Comparison of ENCODE assay signal across 8 cellular contexts in genomic region chr11:118401880-118402590, GRCh38. TPM values are rescaled to one million over a fixed set of nuclear protein-coding genes. Genes with fewer than 3 reads are reported as not detected.
DNase-seq lines count a peak whose midpoint lies in the region; ATAC-seq and TF ChIP-seq lines count a peak whose summit lies in the region.

No MANE protein-coding gene starts in this region.

- DNase-seq in IMR-90 (peak; percentile 92), ascending aorta (ENCODE audit: low spot score in 2 of 2) (no peak), NCI-H187 (lab: John Stamatoyannopoulos, UW) (no peak)
- DNase-seq in stimulated activated CD8-positive, alpha-beta memory T cell treated with anti-CD3 and anti-CD28 coated beads, Interleukin-4, amount 100 ng/mL, for 48 hours = no peak

- H3K4me1 ChIP-seq in IMR-90 (ENCODE audit: control insufficient read depth, insufficient read depth, low read length) (peaks cover 5% of the 10 kb centered on the region), ascending aorta (peaks cover 8 to 20% of the 10 kb centered on the region in 2 donors), iPS-18a (ENCODE audit: control insufficient read depth, low read depth, low read length) (no peaks in the 10 kb centered on the region)

- peaks cover 8% of the 10 kb centered on the region for H3K36me3 ChIP-seq in IMR-90 (ENCODE audit: control insufficient read depth, insufficient read depth, low read length)
- H3K36me3 ChIP-seq in ascending aorta = peaks cover 8 to 15% of the 10 kb centered on the region in 2 donors
- peaks cover 30% of the 10 kb centered on the region for H3K36me3 ChIP-seq in iPS-18a (ENCODE audit: control insufficient read depth, low read depth, low read length)

- no peak overlapping the region for H2BK20ac ChIP-seq in IMR-90 (ENCODE audit: low read depth, low read length)

- peak overlapping the region; percentile 29 for H3K4ac ChIP-seq in IMR-90 (ENCODE audit: low read depth, low read length)

- ATAC-seq in IMR-90 (ENCODE audit: low read depth) (peak; percentile 55), GM19324 (IDR thresholded peaks at IDR 0.05; ENCODE audit: low FRiP score, unreplicated experiment) (no peak)
- ATAC-seq in stimulated activated memory B cell treated with anti-CD40 and anti-IgM and Interleukin-4, amounts not matched to agents 10 μg/mL and 1 μg/mL and 100 μg/mL, for 72 hours = no peak

- in situ Hi-C loops in IMR-90 (cut with MboI; ENCODE audit: low sequenced_read_pairs) = no loop called here

- dilution Hi-C loops in IMR-90 (cut with HindIII; ENCODE audit: low sequenced_read_pairs, unreplicated experiment) = no loop called here

- TSS peak; percentile 11 for BruUV-seq in IMR-90 (replicated peaks; lab: Mats Ljungman, UMichigan)

- peak overlapping the region; percentile 58 for H2AK5ac ChIP-seq in IMR-90 (ENCODE audit: low read depth, low read length)

- TF ChIP-seq CTCF in GM12875 (IDR thresholded peaks at IDR 0.05; ENCODE audit: borderline replicate concordance, insufficient read depth, low read depth, low read length) = no peak
- TF ChIP-seq CTCF in IMR-90 (conservative IDR thresholded peaks at IDR 0.05; ENCODE audit: low read depth, low read length) = no peak
- TF ChIP-seq CTCF in ascending aorta (IDR thresholded peaks at IDR 0.05) = no peak

- peaks cover 5% of the 10 kb centered on the region; the same call in 1 of the 2 replicates for H3K9me1 ChIP-seq in IMR-90 (ENCODE audit: insufficient read depth, low read length)

- H3K79me1 ChIP-seq in IMR-90 (ENCODE audit: low read depth in 1 of 2, low read length in 2 of 2) = peaks cover 9 to 32% of the 10 kb centered on the region in 2 experiments

- WGBS in IMR-90 (ENCODE audit: extremely low coverage in 2 of 2, insufficient read length in 1 of 2), 2 experiments = 0% methylated on average over 3 of the region's 22 CpGs; no CpG with 5 or more reads in 1 of the 2 experiments

- peak overlapping the region; percentile 89 for H3K4me2 ChIP-seq in IMR-90 (ENCODE audit: low read depth, low read length)

- CTCF ChIA-PET in IMR-90 (lab: Yijun Ruan, JAX) = interaction anchor here (0.6 to 0.8 kb wide), 2 partner anchors 18 to 987 kb away, joined by 3 to 5 read pairs; no protein-coding TSS in a partner anchor

- H3K14ac ChIP-seq in IMR-90 (replicated peaks; ENCODE audit: low read depth, low read length) = peak overlapping the region; percentile 33

- H3K9me3 ChIP-seq in IMR-90 (ENCODE audit: control insufficient read depth, insufficient read depth, low read length) (no peaks in the 10 kb centered on the region), ascending aorta (no peaks in the 10 kb centered on the region), iPS-18a (ENCODE audit: control insufficient read depth, low read depth, low read length) (no peaks in the 10 kb centered on the region)

- H3K4me3 Mint-ChIP-seq in stimulated activated memory B cell treated with anti-CD40 and anti-IgM and Interleukin-4, amounts not matched to agents 10 μg/mL and 1 μg/mL and 100 μg/mL, for 72 hours = peak overlapping the region; percentile 90

- H3K4me1 Mint-ChIP-seq in stimulated activated memory B cell treated with anti-CD40 and anti-IgM and Interleukin-4, amounts not matched to agents 10 μg/mL and 1 μg/mL and 100 μg/mL, for 72 hours = peaks cover 62% of the 10 kb centered on the region

- H2AK9ac ChIP-seq in IMR-90 (replicated peaks; ENCODE audit: low read depth, low read length, poor library complexity) = peak overlapping the region; percentile 11

- no peaks in the 10 kb centered on the region for H3K27me3 ChIP-seq in IMR-90 (ENCODE audit: control insufficient read depth, insufficient read depth, low read length)
- no peaks in the 10 kb centered on the region for H3K27me3 ChIP-seq in ascending aorta
- no peaks in the 10 kb centered on the region for H3K27me3 ChIP-seq in iPS-18a (ENCODE audit: control insufficient read depth, insufficient read depth, low read length)

- H3K56ac ChIP-seq in IMR-90 (ENCODE audit: extremely low read depth, insufficient read depth, low read length) = peak overlapping the region; percentile 83

- H3K18ac ChIP-seq in IMR-90 (ENCODE audit: low read depth, low read length) = peak overlapping the region; percentile 79

- POLR2A ChIA-PET in IMR-90 (lab: Charles Lee; ENCODE audit: unreplicated experiment) = interaction anchor here (0.6 kb wide), 1 partner anchor 120 kb away, joined by 3 read pairs; no protein-coding TSS in a partner anchor

- H3K9ac ChIP-seq in IMR-90 (ENCODE audit: low read depth, low read length) (peak overlapping the region; percentile 96), iPS-18a (ENCODE audit: low read length) (peak overlapping the region; percentile 96)

- peaks cover 36% of the 10 kb centered on the region for H4K20me1 ChIP-seq in IMR-90 (ENCODE audit: insufficient read depth, low read length)

- peak overlapping the region; percentile 6; the same call in 1 of the 3 replicates for H2BK15ac ChIP-seq in IMR-90 (ENCODE audit: low read depth, low read length)

- peak overlapping the region; percentile 61 for H3K23ac ChIP-seq in IMR-90 (ENCODE audit: low read depth, low read length)

- H3K27ac ChIP-seq in IMR-90 (ENCODE audit: insufficient read depth, low read length) (peak overlapping the region; percentile 91), ascending aorta (peak overlapping the region; percentile 69 to 84), iPS-18a (ENCODE audit: low read length) (peak overlapping the region; percentile 100)

- H3K4me3 ChIP-seq in GM12875 (ENCODE audit: low read depth, low read length) (peak overlapping the region; percentile 84), IMR-90 (ENCODE audit: insufficient read depth, low read depth, low read length) (peak overlapping the region; percentile 86), ascending aorta (peak overlapping the region; percentile 81 to 99), iPS-18a (ENCODE audit: low read length) (peak overlapping the region; percentile 98)

- peak overlapping the region; percentile 65 to 78 for H4K8ac ChIP-seq in IMR-90 (ENCODE audit: low read depth in 2 of 2, low read length in 2 of 2)

- H2BK5ac ChIP-seq in IMR-90 (ENCODE audit: low read depth, low read length, poor library complexity, severe bottlenecking) = peak overlapping the region; percentile 98

- H3K27me3 Mint-ChIP-seq in stimulated activated memory B cell treated with anti-CD40 and anti-IgM and Interleukin-4, amounts not matched to agents 10 μg/mL and 1 μg/mL and 100 μg/mL, for 72 hours = no peaks in the 10 kb centered on the region

- intact Hi-C loops in IMR-90 (cut with micrococcal nuclease) = loop anchor here (1.0 kb wide), 2 partner anchors 34 to 86 kb away; partner anchors contain the start of gene KMT2A
- intact Hi-C loops in ascending aorta (cut with DNase I) = loop anchor here (1.0 kb wide), 2 partner anchors 34 to 86 kb away; partner anchors contain the start of gene KMT2A

- H2BK120ac ChIP-seq in IMR-90 (ENCODE audit: low read depth, low read length) = peak overlapping the region; percentile 86

- peak overlapping the region; percentile 99 for H3K27ac Mint-ChIP-seq in stimulated activated memory B cell treated with anti-CD40 and anti-IgM and Interleukin-4, amounts not matched to agents 10 μg/mL and 1 μg/mL and 100 μg/mL, for 72 hours

- H4K91ac ChIP-seq in IMR-90 (ENCODE audit: insufficient read depth, low read depth, low read length) = peak overlapping the region; percentile 83

- H3K36me3 Mint-ChIP-seq in stimulated activated memory B cell treated with anti-CD40 and anti-IgM and Interleukin-4, amounts not matched to agents 10 μg/mL and 1 μg/mL and 100 μg/mL, for 72 hours = peaks cover 18% of the 10 kb centered on the region

- TF ChIP-seq RAD21 in IMR-90 (IDR thresholded peaks at IDR 0.05; ENCODE audit: low read length) = no peak

- H2AFZ ChIP-seq in IMR-90 (replicated peaks; ENCODE audit: low read length, poor library complexity) = peak overlapping the region; percentile 95

- TF ChIP-seq POLR2A in IMR-90 (IDR thresholded peaks at IDR 0.05; ENCODE audit: low read depth, low read length) = peak; percentile 27; the same call in 1 of the 2 replicates

- peak overlapping the region; percentile 86 for H4K5ac ChIP-seq in IMR-90 (ENCODE audit: low read depth, low read length)

- H3K9me3 Mint-ChIP-seq in stimulated activated memory B cell treated with anti-CD40 and anti-IgM and Interleukin-4, amounts not matched to agents 10 μg/mL and 1 μg/mL and 100 μg/mL, for 72 hours = no peaks in the 10 kb centered on the region

TF ChIP-seq in IMR-90, 13 proteins besides CTCF, POLR2A, EP300 and RAD21 (continues in another document):
- TF ChIP-seq FOS (IDR thresholded peaks at IDR 0.05; ENCODE audit: low read depth, low read length) (no peak), NFE2L2 (IDR thresholded peaks at IDR 0.05; ENCODE audit: low read depth, low read length) (no peak), CHD1 (IDR thresholded peaks at IDR 0.05; ENCODE audit: low read depth, low read length) (0 out of 2 replicates have a peak, but pooled peaks have one; percentile 39)

RNA-seq across cellular contexts. Expression of gene ATP5MG, which starts 0.6 kb away (rescaled TPM):
- total RNA-seq in IMR-90 (2012; rRNA removed) (71.1 and 219 TPM in 2 replicates), ascending aorta (23.7 TPM)
- 144 and 149 TPM in 2 replicates for polyA plus RNA-seq in IMR-90 (2012; rRNA removed)
- 87.3 and 230 TPM in 2 replicates for polyA plus RNA-seq in IMR-90 (2012; cell fraction: cytosol; rRNA removed)
- polyA plus RNA-seq in IMR-90 (2012; cell fraction: nucleus; rRNA removed; ENCODE audit: low replicate concordance) = 19.7 and 67.4 TPM in 2 replicates

RNA-seq across cellular contexts. Expression of gene KMT2A, which starts 34.3 kb away (rescaled TPM):
- 19.7 and 21.1 TPM in 2 replicates for total RNA-seq in IMR-90 (2012; rRNA removed)
- 15.0 and 18.2 TPM in 2 replicates for polyA plus RNA-seq in IMR-90 (2012; rRNA removed)
- 6.1 and 6.3 TPM in 2 replicates for polyA plus RNA-seq in IMR-90 (2012; cell fraction: cytosol; rRNA removed)
- 26.7 and 54.4 TPM in 2 replicates for polyA plus RNA-seq in IMR-90 (2012; cell fraction: nucleus; rRNA removed; ENCODE audit: low replicate concordance)
- total RNA-seq in ascending aorta = 61.3 TPM

RNA-seq across cellular contexts. Expression of gene UBE4A, which starts 42.6 kb away (rescaled TPM):
- total RNA-seq in IMR-90 (2012; rRNA removed) (69.7 and 71.1 TPM in 2 replicates), ascending aorta (24.6 TPM)
- 11.4 and 15.2 TPM in 2 replicates for polyA plus RNA-seq in IMR-90 (2012; rRNA removed)
- polyA plus RNA-seq in IMR-90 (2012; cell fraction: cytosol; rRNA removed) = 3.4 and 6.2 TPM in 2 replicates
- 2.9 and 20.1 TPM in 2 replicates for polyA plus RNA-seq in IMR-90 (2012; cell fraction: nucleus; rRNA removed; ENCODE audit: low replicate concordance)

RNA-seq across cellular contexts. Expression of gene CD3G, which starts 57.9 kb away (rescaled TPM):
- total RNA-seq in IMR-90 (2012; rRNA removed) = not detected in 2 replicates
- polyA plus RNA-seq in IMR-90 (2012; rRNA removed) = not detected in 2 replicates
- not detected in 2 replicates for polyA plus RNA-seq in IMR-90 (2012; cell fraction: cytosol; rRNA removed)
- polyA plus RNA-seq in IMR-90 (2012; cell fraction: nucleus; rRNA removed; ENCODE audit: low replicate concordance) = not detected in 2 replicates
- not detected for total RNA-seq in ascending aorta

RNA-seq across cellular contexts. Expression of gene CD3D, which starts 59.5 kb away (rescaled TPM):
- not detected in 2 replicates for total RNA-seq in IMR-90 (2012; rRNA removed)
- not detected in 2 replicates for polyA plus RNA-seq in IMR-90 (2012; rRNA removed)
- not detected in 2 replicates for polyA plus RNA-seq in IMR-90 (2012; cell fraction: cytosol; rRNA removed)
- polyA plus RNA-seq in IMR-90 (2012; cell fraction: nucleus; rRNA removed; ENCODE audit: low replicate concordance) = not detected in 2 replicates
- not detected for total RNA-seq in ascending aorta
